Comparison of ENCODE assay signal across 2 cellular contexts in the genomic region with DNA sequence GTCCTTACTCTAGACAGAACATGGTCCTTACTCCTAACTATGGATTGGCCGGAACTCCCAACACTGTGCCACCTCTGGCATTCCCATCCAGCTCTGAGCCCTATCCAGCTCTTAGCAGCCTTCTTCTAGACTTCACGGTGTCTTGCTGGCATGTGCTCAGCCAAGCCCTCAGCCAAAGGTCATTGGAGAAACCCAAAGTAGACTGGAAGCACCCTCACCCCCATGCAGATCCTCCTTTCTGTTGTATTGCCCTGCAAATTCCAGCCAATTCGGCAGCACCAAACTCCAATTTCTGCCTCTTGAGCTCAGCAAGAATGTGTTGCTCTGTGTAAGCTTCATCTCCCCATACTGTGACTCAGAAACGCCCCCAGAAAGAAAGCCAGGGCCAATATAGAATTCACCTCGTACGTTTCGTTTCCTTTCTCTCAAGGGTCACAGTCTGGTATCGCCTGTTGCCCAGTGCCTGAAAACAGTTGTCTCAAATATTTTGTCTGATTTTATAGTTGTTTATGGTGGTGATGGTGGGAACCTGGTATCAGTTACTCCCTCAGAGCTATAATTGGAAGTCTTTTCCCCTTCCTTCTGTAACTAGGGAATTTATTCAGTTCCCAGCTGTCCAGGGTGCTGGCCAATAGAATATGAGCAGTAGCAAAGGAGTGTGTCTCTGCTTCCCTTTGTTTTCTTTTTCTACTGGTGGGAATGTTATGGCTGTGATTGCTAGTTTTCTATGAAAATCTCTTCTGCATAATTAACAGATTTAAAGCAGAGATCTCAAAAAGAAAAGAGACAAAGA.
TF ChIP-seq lines count a peak whose summit lies in the region.

No MANE protein-coding gene starts in this region.

TF ChIP-seq in A549, 52 proteins besides CTCF, POLR2A, EP300 and RAD21 (continued from another document):
- TF ChIP-seq, protein P1, sequence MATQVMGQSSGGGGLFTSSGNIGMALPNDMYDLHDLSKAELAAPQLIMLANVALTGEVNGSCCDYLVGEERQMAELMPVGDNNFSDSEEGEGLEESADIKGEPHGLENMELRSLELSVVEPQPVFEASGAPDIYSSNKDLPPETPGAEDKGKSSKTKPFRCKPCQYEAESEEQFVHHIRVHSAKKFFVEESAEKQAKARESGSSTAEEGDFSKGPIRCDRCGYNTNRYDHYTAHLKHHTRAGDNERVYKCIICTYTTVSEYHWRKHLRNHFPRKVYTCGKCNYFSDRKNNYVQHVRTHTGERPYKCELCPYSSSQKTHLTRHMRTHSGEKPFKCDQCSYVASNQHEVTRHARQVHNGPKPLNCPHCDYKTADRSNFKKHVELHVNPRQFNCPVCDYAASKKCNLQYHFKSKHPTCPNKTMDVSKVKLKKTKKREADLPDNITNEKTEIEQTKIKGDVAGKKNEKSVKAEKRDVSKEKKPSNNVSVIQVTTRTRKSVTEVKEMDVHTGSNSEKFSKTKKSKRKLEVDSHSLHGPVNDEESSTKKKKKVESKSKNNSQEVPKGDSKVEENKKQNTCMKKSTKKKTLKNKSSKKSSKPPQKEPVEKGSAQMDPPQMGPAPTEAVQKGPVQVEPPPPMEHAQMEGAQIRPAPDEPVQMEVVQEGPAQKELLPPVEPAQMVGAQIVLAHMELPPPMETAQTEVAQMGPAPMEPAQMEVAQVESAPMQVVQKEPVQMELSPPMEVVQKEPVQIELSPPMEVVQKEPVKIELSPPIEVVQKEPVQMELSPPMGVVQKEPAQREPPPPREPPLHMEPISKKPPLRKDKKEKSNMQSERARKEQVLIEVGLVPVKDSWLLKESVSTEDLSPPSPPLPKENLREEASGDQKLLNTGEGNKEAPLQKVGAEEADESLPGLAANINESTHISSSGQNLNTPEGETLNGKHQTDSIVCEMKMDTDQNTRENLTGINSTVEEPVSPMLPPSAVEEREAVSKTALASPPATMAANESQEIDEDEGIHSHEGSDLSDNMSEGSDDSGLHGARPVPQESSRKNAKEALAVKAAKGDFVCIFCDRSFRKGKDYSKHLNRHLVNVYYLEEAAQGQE (IDR thresholded peaks at IDR 0.05), result peak; percentile 27; the same call in 1 of the 2 replicates
TF ChIP-seq in A549: peak in this region for 1.

TF ChIP-seq in HEK293, 187 proteins besides CTCF, POLR2A, EP300 and RAD21:
- TF ChIP-seq, protein P1 (tag by site-specific recombination; IDR thresholded peaks at IDR 0.05), result peak; percentile 57
- TF ChIP-seq ZNF610 (tag by site-specific recombination; IDR thresholded peaks at IDR 0.05; ENCODE audit: borderline replicate concordance), result no peak
